31 cellular contexts compared by ENCODE assay signal in the genomic region with DNA sequence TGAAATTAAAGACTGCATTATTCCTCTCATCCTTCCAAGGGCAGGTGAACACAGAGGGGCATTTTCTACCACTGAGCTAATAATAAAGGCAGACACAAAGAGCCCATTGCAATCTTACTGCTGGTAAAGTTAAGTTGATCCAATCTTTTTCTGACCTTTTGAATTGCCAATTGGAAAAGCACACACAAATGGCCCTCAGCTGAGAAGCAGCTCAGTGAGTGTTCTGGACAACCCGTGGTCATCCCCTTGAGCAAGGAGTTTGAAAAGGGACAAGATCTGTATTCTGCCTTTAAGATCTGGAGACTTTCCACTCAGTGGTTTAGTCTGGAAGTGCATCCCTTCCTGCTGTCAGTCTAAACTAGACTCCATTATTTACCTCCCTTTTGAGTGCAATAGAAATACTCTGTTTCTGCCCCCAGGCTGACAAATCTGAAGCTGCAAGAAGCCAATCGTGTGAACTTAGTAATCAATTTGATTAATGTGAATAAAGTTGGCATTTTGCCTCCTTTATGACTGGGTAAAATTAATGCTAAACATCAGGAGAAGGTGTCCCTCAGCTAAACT.
DNase-seq lines count a peak whose midpoint lies in the region; ATAC-seq and TF ChIP-seq lines count a peak whose summit lies in the region.
"Had no signal": no experiment of that assay in that cellular context is flagged by ENCODE, and none has a peak within 500 bp of the region (broad histone marks: within the 10 kb centered on the region; RNA-seq: fewer than 3 reads in every experiment).

No MANE protein-coding gene starts in this region.

- intact Hi-C loops in upper lobe of right lung (cut with DNase I): no loop called here

- H3K79me2 ChIP-seq in neural progenitor cell (ENCODE audit: low read depth): no peaks in the 10 kb centered on the region

- no peaks in the 10 kb centered on the region for H3K9me3 ChIP-seq in neural progenitor cell (ENCODE audit: low read depth)
- H3K9me3 ChIP-seq in upper lobe of right lung: no peaks in the 10 kb centered on the region
- H3K9me3 ChIP-seq: esophagus squamous epithelium, testis, vagina had no signal

- H3K27me3 ChIP-seq in neural progenitor cell (no peaks in the 10 kb centered on the region), upper lobe of right lung (no peaks in the 10 kb centered on the region)
- H3K27me3 ChIP-seq: cardiac muscle cell, esophagus squamous epithelium, testis, vagina had no signal

- H3K4me2 ChIP-seq in neural progenitor cell: no peak overlapping the region

- H3K9ac ChIP-seq in neural progenitor cell: no peak overlapping the region

- H3K4me1 ChIP-seq in neural progenitor cell (peaks cover 8% of the 10 kb centered on the region), upper lobe of right lung (no peaks in the 10 kb centered on the region)
- H3K4me1 ChIP-seq: testis, vagina had no signal

- peaks cover 22% of the 10 kb centered on the region for H3K4me1 Mint-ChIP-seq in neural progenitor cell
- H3K4me1 Mint-ChIP-seq: activated B cell treated with CpG ODN at 0.5 μM for 24 hours, memory B cell had no signal

- H3K9me3 Mint-ChIP-seq in neural progenitor cell: no peaks in the 10 kb centered on the region
- H3K9me3 Mint-ChIP-seq: activated B cell treated with CpG ODN at 0.5 μM for 24 hours; activated T-helper 1 cell treated with anti-CD3 and anti-CD28 coated beads, Interleukin-12 subunit alpha, Interleukin-12 subunit beta, Interleukin-2, Interleukin-4 antibody, amounts not matched to agents 30 ng/mL and 10 ng/mL and 1 ng/mL, durations not matched to agents 14 hours and 24 hours and 36 hours; memory B cell had no signal

- no peak overlapping the region for H2AFZ ChIP-seq in neural progenitor cell (replicated peaks)

- peaks cover 2% of the 10 kb centered on the region for H3K27me3 Mint-ChIP-seq in neural progenitor cell (ENCODE audit: insufficient read depth, low read depth)
- H3K27me3 Mint-ChIP-seq: activated naive CD8-positive, alpha-beta T cell; CD4-positive, alpha-beta T cell; effector memory CD8-positive, alpha-beta T cell; memory B cell had no signal

- H4K20me1 ChIP-seq in neural progenitor cell (ENCODE audit: low read depth): no peaks in the 10 kb centered on the region

- TF ChIP-seq CTCF in neural progenitor cell (IDR thresholded peaks at IDR 0.05) (peak; percentile 25), upper lobe of right lung (IDR thresholded peaks at IDR 0.05) (no peak)

- H3K36me3 Mint-ChIP-seq in neural progenitor cell: no peaks in the 10 kb centered on the region
- H3K36me3 Mint-ChIP-seq: activated naive CD8-positive, alpha-beta T cell; memory B cell had no signal

- H3K4me3 Mint-ChIP-seq in neural progenitor cell: no peak overlapping the region
- H3K4me3 Mint-ChIP-seq: activated B cell treated with CpG ODN at 0.5 μM for 24 hours; activated naive CD8-positive, alpha-beta T cell; activated T-helper 1 cell treated with anti-CD3 and anti-CD28 coated beads, Interleukin-12 subunit alpha, Interleukin-12 subunit beta, Interleukin-2, Interleukin-4 antibody, amounts not matched to agents 30 ng/mL and 10 ng/mL and 1 ng/mL, durations not matched to agents 14 hours and 24 hours and 36 hours; CD4-positive, alpha-beta T cell; effector memory CD8-positive, alpha-beta T cell; memory B cell had no signal

- ATAC-seq in upper lobe of right lung: no peak
- ATAC-seq in GM18502 (IDR thresholded peaks at IDR 0.05; ENCODE audit: poor library complexity, unreplicated experiment): no peak
- ATAC-seq: effector memory CD8-positive, alpha-beta T cell; left lobe of liver had no signal

- H3K36me3 ChIP-seq in neural progenitor cell (no peaks in the 10 kb centered on the region), upper lobe of right lung (no peaks in the 10 kb centered on the region)
- H3K36me3 ChIP-seq: cardiac muscle cell, esophagus squamous epithelium, vagina had no signal

- peak overlapping the region; percentile 77 for H3K27ac Mint-ChIP-seq in neural progenitor cell
- H3K27ac Mint-ChIP-seq: activated B cell treated with CpG ODN at 0.5 μM for 24 hours; activated naive CD8-positive, alpha-beta T cell; activated T-helper 1 cell treated with anti-CD3 and anti-CD28 coated beads, Interleukin-12 subunit alpha, Interleukin-12 subunit beta, Interleukin-2, Interleukin-4 antibody, amounts not matched to agents 30 ng/mL and 10 ng/mL and 1 ng/mL, durations not matched to agents 14 hours and 24 hours and 36 hours; CD4-positive, alpha-beta T cell; effector memory CD8-positive, alpha-beta T cell; memory B cell had no signal

- no peaks in the 10 kb centered on the region for H3F3A ChIP-seq in neural progenitor cell (ENCODE audit: low read depth)

- H3K4me3 ChIP-seq in neural progenitor cell: no peak overlapping the region
- no peak overlapping the region for H3K4me3 ChIP-seq in upper lobe of right lung
- H3K4me3 ChIP-seq: cardiac muscle cell, esophagus squamous epithelium, testis, vagina had no signal

- H3K27ac ChIP-seq in neural progenitor cell: no peak overlapping the region
- no peak overlapping the region for H3K27ac ChIP-seq in upper lobe of right lung
- H3K27ac ChIP-seq: 22Rv1, cardiac muscle cell, esophagus squamous epithelium, testis, vagina had no signal

- DNase-seq in DMS 273 (lab: John Stamatoyannopoulos, UW; ENCODE audit: unreplicated experiment) (peak; percentile 15), DMS 273 treated with DMSO at 0.1 percent for 48 hours (lab: John Stamatoyannopoulos, UW) (no peak), NCI-H69 (lab: John Stamatoyannopoulos, UW) (peak; percentile 94), epidermal melanocyte (ENCODE audit: insufficient read length, low spot score) (peak; percentile 25), neural progenitor cell (ENCODE audit: low spot score) (peak; percentile 19), upper lobe of right lung (no peak), activated gamma-delta T cell treated with Interleukin-2 at 50 U/mL for 16 hours (no peak)
- DNase-seq: activated B cell treated with CpG ODN at 0.5 μM for 24 hours; activated CD4-positive, alpha-beta T cell treated with anti-CD3 and anti-CD28 coated beads, Interleukin-2, amount 50 U/mL, for 4 hours; anterior cingulate cortex; CD4-positive, alpha-beta T cell; cortex of kidney; effector memory CD8-positive, alpha-beta T cell; esophagus squamous epithelium; hypothalamus; KG1; NCI-H1436; NCI-H510A; occipital lobe; SHP77; stimulated activated naive CD4-positive, alpha-beta T cell treated with Interleukin-2 at 50 U/mL for 16 hours; T-helper 9 cell; testis had no signal

Comparison
In these comparisons a context has a peak if more than half of its experiments do, and no peak if none do; other contexts are left out.
1. DNase-seq: peak in DMS 273 (single experiment), NCI-H69 (single experiment), epidermal melanocyte (single experiment) and neural progenitor cell (single experiment); none in DMS 273 treated with DMSO at 0.1 percent for 48 hours (single experiment), upper lobe of right lung (single experiment) and activated gamma-delta T cell treated with Interleukin-2 at 50 U/mL for 16 hours (single experiment).